In the genomic region with DNA sequence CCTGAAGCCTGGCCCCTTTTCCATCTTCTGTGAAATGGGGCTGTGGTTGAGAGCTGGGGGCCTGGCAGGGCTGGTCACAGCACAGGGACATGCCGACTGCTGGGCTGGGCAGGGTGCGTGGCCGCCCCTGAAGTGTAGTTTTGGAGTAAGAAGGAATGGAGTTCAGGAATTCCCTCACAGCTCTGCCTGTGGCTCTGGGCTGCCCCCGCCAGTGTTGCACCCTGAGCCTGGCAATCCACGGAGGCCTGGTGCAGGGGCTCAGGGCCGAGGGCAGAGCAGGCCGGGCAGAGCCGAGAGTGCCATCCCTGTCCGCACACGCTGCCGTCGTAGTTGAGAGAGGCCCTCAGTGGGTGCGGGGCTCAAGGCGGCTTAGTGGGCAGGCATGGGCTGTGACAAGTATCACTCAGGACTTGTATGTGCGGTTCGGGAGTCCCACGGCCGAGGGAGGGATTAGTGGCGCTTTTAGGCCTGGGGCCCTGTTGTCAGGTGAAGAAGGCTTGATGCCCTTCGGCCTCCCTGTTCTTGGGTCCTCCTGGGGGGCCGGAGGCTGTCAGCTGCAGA, we compare ENCODE assay signal across 1 cellular context.
TF ChIP-seq lines count a peak whose summit lies in the region.

No MANE protein-coding gene starts in this region.

TF ChIP-seq in K562, 482 proteins besides CTCF, POLR2A, EP300 and RAD21:
- TF ChIP-seq HDAC1 (IDR thresholded peaks at IDR 0.05), result no peak
- no peak for TF ChIP-seq ZNF282 (CRISPR knock-in tag; IDR thresholded peaks at IDR 0.05)
TF ChIP-seq in K562: peak in this region for 0.
